In the genomic region with DNA sequence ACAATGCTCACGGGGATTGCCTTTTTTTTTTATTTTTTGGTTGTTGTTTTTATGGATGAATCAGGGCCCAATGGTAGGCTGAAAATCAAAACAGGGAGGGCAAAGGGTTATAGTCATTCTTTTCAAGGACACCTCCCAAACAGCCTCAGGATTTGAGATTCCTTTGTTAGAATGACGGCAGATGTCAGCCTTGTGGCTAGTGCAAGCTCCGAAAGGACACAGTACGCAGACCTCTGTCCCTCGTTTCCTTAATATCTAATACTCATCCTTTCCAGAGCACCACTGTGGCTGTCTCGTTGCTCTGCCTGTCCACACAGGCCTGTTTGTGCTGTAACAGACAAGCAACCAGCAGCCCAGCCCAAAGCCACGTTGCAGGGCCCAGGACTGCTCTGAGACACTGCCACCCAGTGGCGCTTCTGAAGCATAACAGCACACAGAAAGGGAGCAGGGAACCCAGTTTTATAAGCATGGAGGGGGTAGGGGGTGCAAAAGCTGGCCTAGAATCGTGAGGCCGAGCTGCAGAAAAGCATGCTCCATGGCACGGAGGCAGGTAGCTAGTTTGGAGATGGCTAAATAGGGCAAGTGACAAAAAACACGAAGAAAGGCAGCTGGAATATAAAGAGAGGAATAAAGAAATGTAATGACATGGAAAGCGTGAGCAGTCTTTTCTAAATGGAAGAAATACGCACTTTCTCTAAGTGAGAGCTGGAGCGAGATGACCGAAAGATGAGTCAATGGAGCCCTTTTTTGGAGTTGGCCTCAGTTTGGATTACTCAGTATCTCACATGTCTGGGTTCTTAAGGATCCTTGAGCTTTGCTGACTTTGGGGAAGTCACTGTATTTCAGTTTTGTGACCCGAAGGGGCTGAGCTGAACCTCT, we compare ENCODE assay signal across 8 cellular contexts. TPM values are rescaled to one million over a fixed set of nuclear protein-coding genes. Genes with fewer than 3 reads are reported as not detected.
DNase-seq lines count a peak whose midpoint lies in the region; ATAC-seq and TF ChIP-seq lines count a peak whose summit lies in the region.

No MANE protein-coding gene starts in this region.

- intact Hi-C loops in gastrocnemius medialis (cut with DNase I; ENCODE audit: low total_unique reads) = loop anchor here (5.0 kb wide), 2 partner anchors 188 to 733 kb away; no protein-coding TSS in a partner anchor

- peak; percentile 95 for TF ChIP-seq CTCF in brain microvascular endothelial cell (IDR thresholded peaks at IDR 0.05; ENCODE audit: low read depth, low read length, missing control alignments)
- peak; percentile 67 to 90 (median 81) for TF ChIP-seq CTCF in gastrocnemius medialis (IDR thresholded peaks at IDR 0.05 in 4 of 5, conservative IDR thresholded peaks at IDR 0.05 in 1 of 5)

- in situ Hi-C loops in brain microvascular endothelial cell (cut with HindIII; ENCODE audit: low pct_ligation_motif_present, low sequenced_read_pairs) (no loop called here), gastrocnemius medialis (cut with MboI; ENCODE audit: low sequenced_read_pairs in 4 of 4) (no loop called here)

- H3K27me3 ChIP-seq in brain microvascular endothelial cell (replicated peaks) = no peaks in the 10 kb centered on the region
- peaks cover 26% of the 10 kb centered on the region for H3K27me3 ChIP-seq in iPS-20b (ENCODE audit: insufficient read depth, low read length)
- H3K27me3 ChIP-seq in gastrocnemius medialis = no peaks in the 10 kb centered on the region

- H3K27ac ChIP-seq in brain microvascular endothelial cell = peak overlapping the region; percentile 99
- H3K27ac ChIP-seq in iPS-20b (ENCODE audit: low read length) = peak overlapping the region; percentile 16
- peak overlapping the region; percentile 34 to 49 (median 43) for H3K27ac ChIP-seq in gastrocnemius medialis

- TF ChIP-seq POLR2A in gastrocnemius medialis (IDR thresholded peaks at IDR 0.05) = peak in 1 of 2 donors; percentile 6

- H3K9ac ChIP-seq in iPS-20b (ENCODE audit: low read depth, low read length) = peak overlapping the region; percentile 82; the same call in 1 of the 2 replicates

- DNase-seq in GM04503 (ENCODE audit: low read depth) (peak; percentile 80), NCI-H2029 treated with DMSO at 0.1 percent for 48 hours (lab: John Stamatoyannopoulos, UW) (peak; percentile 10), T1000 (lab: John Stamatoyannopoulos, UW) (peak; percentile 26), brain microvascular endothelial cell (peak; percentile 91), gastrocnemius medialis (peak; percentile 68 to 71)

- H3K9me3 ChIP-seq in iPS-20b (ENCODE audit: insufficient read depth, low read depth, low read length) (no peaks in the 10 kb centered on the region), gastrocnemius medialis (no peaks in the 10 kb centered on the region)

- ATAC-seq in HG02642 (IDR thresholded peaks at IDR 0.05; ENCODE audit: poor library complexity, unreplicated experiment) = peak; percentile 89
- ATAC-seq in gastrocnemius medialis = peak; percentile 69
- no peak for ATAC-seq in HG03025 (IDR thresholded peaks at IDR 0.05; ENCODE audit: low FRiP score, unreplicated experiment)

- H3K36me3 ChIP-seq in brain microvascular endothelial cell (replicated peaks) (no peaks in the 10 kb centered on the region), iPS-20b (ENCODE audit: insufficient read depth, low read depth, low read length) (no peaks in the 10 kb centered on the region), gastrocnemius medialis (no peaks in the 10 kb centered on the region)

- H3K4me3 ChIP-seq in brain microvascular endothelial cell (ENCODE audit: low read depth, low read length) (peak overlapping the region; percentile 22), iPS-20b (ENCODE audit: low read length) (peak overlapping the region; percentile 71), gastrocnemius medialis (no peak overlapping the region)

- H3K4me1 ChIP-seq in iPS-20b (ENCODE audit: insufficient read depth, low read length) (peaks cover 35% of the 10 kb centered on the region), gastrocnemius medialis (peaks cover 6 to 23% of the 10 kb centered on the region in 2 donors)

RNA-seq across cellular contexts. Expression of gene MEDAG, which starts 40.7 kb away (rescaled TPM):
- total RNA-seq in gastrocnemius medialis = 10 to 100 TPM; 12.8 to 37.7 (median 23.3) TPM

Comparison
In these comparisons a context has a peak if more than half of its experiments do, and no peak if none do; other contexts are left out.
1. DNase-seq: peak in every context shown above with its lines; median percentile 91 in brain microvascular endothelial cell; 80 in GM04503; 70 in gastrocnemius medialis; 26 in T1000; 10 in NCI-H2029 treated with DMSO at 0.1 percent for 48 hours.
2. H3K27ac ChIP-seq: peak in every context shown above with its lines; median percentile 99 in brain microvascular endothelial cell; 43 in gastrocnemius medialis; 16 in iPS-20b.
3. H3K4me3 ChIP-seq: peak in brain microvascular endothelial cell (single experiment) and iPS-20b (single experiment); none in gastrocnemius medialis (0 of 4).